ENCODE assay signal across 26 cellular contexts in the genomic region with DNA sequence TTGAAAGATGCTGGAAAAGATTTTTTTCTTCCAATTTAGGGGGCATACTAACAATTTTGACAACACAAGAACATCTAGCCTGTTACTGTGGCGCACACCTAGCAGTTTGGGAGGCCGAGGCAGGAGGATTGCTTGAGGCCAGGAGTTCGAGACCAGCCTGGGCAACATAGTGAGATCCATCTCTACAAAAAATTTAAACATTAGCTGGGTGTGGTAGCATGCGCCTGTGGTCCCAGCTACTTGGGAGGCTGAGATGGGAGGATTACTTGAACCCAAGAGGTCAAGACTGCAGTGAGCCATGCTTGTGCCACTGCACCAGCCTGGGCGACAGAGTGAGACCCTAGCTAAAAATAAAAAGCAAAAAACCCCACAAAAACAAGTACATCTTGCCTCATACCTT.
DNase-seq lines count a peak whose midpoint lies in the region; ATAC-seq, FAIRE-seq and TF ChIP-seq lines count a peak whose summit lies in the region.
"Had no signal": no experiment of that assay in that cellular context is flagged by ENCODE, and none has a peak within 500 bp of the region (broad histone marks: within the 10 kb centered on the region; RNA-seq: fewer than 3 reads in every experiment).

No MANE protein-coding gene starts in this region.

- CTCF ChIA-PET in HEK293 (lab: Yijun Ruan, JAX): interaction anchor here (0.7 kb wide), 1 partner anchor 1285 kb away, joined by 3 read pairs; no protein-coding TSS in a partner anchor
- CTCF ChIA-PET in WTC11 (lab: Charles Lee): no interaction called here
- CTCF ChIA-PET in activated naive CD4-positive, alpha-beta T cell treated with anti-CD3 and anti-CD28 coated beads for 36 hours (lab: Charles Lee): interaction anchor here (0.6 to 2.3 kb wide), 2 partner anchors 62 to 272 kb away, joined by 3 to 5 read pairs; no protein-coding TSS in a partner anchor

- H3K27me3 Mint-ChIP-seq in WTC11 (ENCODE audit: low read depth): no peaks in the 10 kb centered on the region
- no peaks in the 10 kb centered on the region for H3K27me3 Mint-ChIP-seq in activated naive CD4-positive, alpha-beta T cell treated with anti-CD3 and anti-CD28 coated beads for 36 hours (ENCODE audit: low read depth)
- H3K27me3 Mint-ChIP-seq: CD4-positive, alpha-beta memory T cell had no signal

- FAIRE-seq in urothelium cell line (lab: Jason Lieb, UNC): peak; percentile 92
- FAIRE-seq: A204.1, GM12878, GM12892, GM18507 had no signal

- H3K27ac Mint-ChIP-seq in WTC11: no peak overlapping the region
- H3K27ac Mint-ChIP-seq in activated naive CD4-positive, alpha-beta T cell treated with anti-CD3 and anti-CD28 coated beads for 36 hours: no peak overlapping the region
- H3K27ac Mint-ChIP-seq: CD14-positive monocyte; CD4-positive, alpha-beta memory T cell; CD4-positive, CD25-positive, alpha-beta regulatory T cell; CD8-positive, alpha-beta memory T cell had no signal

- intact Hi-C loops in activated naive CD4-positive, alpha-beta T cell treated with anti-CD3 and anti-CD28 coated beads for 36 hours (cut with micrococcal nuclease): no loop called here

- H3K4me3 ChIP-seq in HEK293 (ENCODE audit: low read depth, low read length): no peak overlapping the region
- H3K4me3 ChIP-seq: BLaER1, GM12878 had no signal

- DNase-seq in WTC11 (ENCODE audit: low spot score): no peak
- no peak for DNase-seq in urothelium cell line (ENCODE audit: low spot score)
- DNase-seq in activated naive CD4-positive, alpha-beta T cell treated with anti-CD3 and anti-CD28 coated beads for 36 hours: no peak
- no peak for DNase-seq in cerebellar nuclear complex (lab: John Stamatoyannopoulos, UW)
- DNase-seq: 8988T; ACHN; BE2C; C1 segment of cervical spinal cord; CD4-positive, alpha-beta memory T cell; CD4-positive, CD25-positive, alpha-beta regulatory T cell; CD8-positive, alpha-beta memory T cell; COR-L47; DMS 273 treated with DMSO at 0.1 percent for 48 hours; DMS153; DMS53; DMS79; DND-41; EL; GDM1 had no signal

- peaks cover 2% of the 10 kb centered on the region; the same call in 1 of the 2 replicates for H3K4me1 ChIP-seq in HEK293 (ENCODE audit: control insufficient read depth, insufficient read depth, low read length)

- H3K9me3 ChIP-seq in HEK293 (ENCODE audit: control insufficient read depth, insufficient read depth, low read depth, low read length): no peaks in the 10 kb centered on the region
- H3K9me3 ChIP-seq: BE2C, BLaER1 had no signal

- H3K4me1 Mint-ChIP-seq in WTC11: peaks cover 27% of the 10 kb centered on the region
- H3K4me1 Mint-ChIP-seq in activated naive CD4-positive, alpha-beta T cell treated with anti-CD3 and anti-CD28 coated beads for 36 hours (ENCODE audit: low read depth): no peaks in the 10 kb centered on the region
- H3K4me1 Mint-ChIP-seq: CD4-positive, alpha-beta memory T cell; CD4-positive, CD25-positive, alpha-beta regulatory T cell had no signal

- no peak overlapping the region for H3K27ac ChIP-seq in HEK293 (ENCODE audit: extremely low read depth, low read depth, low read length)
- H3K27ac ChIP-seq: BLaER1 had no signal

- H3K4me3 Mint-ChIP-seq in WTC11: no peak overlapping the region
- H3K4me3 Mint-ChIP-seq in activated naive CD4-positive, alpha-beta T cell treated with anti-CD3 and anti-CD28 coated beads for 36 hours: no peak overlapping the region
- H3K4me3 Mint-ChIP-seq: CD14-positive monocyte; CD4-positive, alpha-beta memory T cell; CD4-positive, CD25-positive, alpha-beta regulatory T cell; CD8-positive, alpha-beta memory T cell had no signal

- no peak for ATAC-seq in WTC11
- ATAC-seq: GM12878 had no signal

- no peaks in the 10 kb centered on the region for H3K9me3 Mint-ChIP-seq in WTC11
- no peaks in the 10 kb centered on the region for H3K9me3 Mint-ChIP-seq in activated naive CD4-positive, alpha-beta T cell treated with anti-CD3 and anti-CD28 coated beads for 36 hours
- H3K9me3 Mint-ChIP-seq: CD14-positive monocyte; CD4-positive, CD25-positive, alpha-beta regulatory T cell; CD8-positive, alpha-beta memory T cell had no signal

- TF ChIP-seq CTCF in HEK293 (tag by site-specific recombination; IDR thresholded peaks at IDR 0.05): no peak
- no peak for TF ChIP-seq CTCF in WTC11 (IDR thresholded peaks at IDR 0.05)

- POLR2A ChIA-PET in HEK293 (lab: Yijun Ruan, JAX) (no interaction called here), WTC11 (lab: Charles Lee) (no interaction called here)

- H3K36me3 Mint-ChIP-seq in WTC11: no peaks in the 10 kb centered on the region
- H3K36me3 Mint-ChIP-seq in activated naive CD4-positive, alpha-beta T cell treated with anti-CD3 and anti-CD28 coated beads for 36 hours (ENCODE audit: low read depth): no peaks in the 10 kb centered on the region
- H3K36me3 Mint-ChIP-seq: CD14-positive monocyte; CD4-positive, alpha-beta memory T cell; CD4-positive, CD25-positive, alpha-beta regulatory T cell; CD8-positive, alpha-beta memory T cell had no signal

- no peaks in the 10 kb centered on the region for H3K36me3 ChIP-seq in HEK293 (ENCODE audit: control insufficient read depth in 2 of 2, insufficient read depth in 1 of 2, low read length in 2 of 2)
- H3K36me3 ChIP-seq: BE2C, BLaER1 had no signal

TF ChIP-seq in HEK293, 187 proteins besides CTCF, POLR2A, EP300 and RAD21:
- TF ChIP-seq ZNF585B (tag by site-specific recombination; IDR thresholded peaks at IDR 0.05) (no peak), ZNF121 (tag by site-specific recombination; IDR thresholded peaks at IDR 0.05) (peak; percentile 85)
TF ChIP-seq in HEK293: peak in this region for 1.

TF ChIP-seq in WTC11, 78 proteins besides CTCF, POLR2A, EP300 and RAD21:
- TF ChIP-seq CREB1 (CRISPR knock-in tag; IDR thresholded peaks at IDR 0.05) (no peak), ZNF121 (CRISPR knock-in tag; IDR thresholded peaks at IDR 0.05) (peak; percentile 65), ZNF219 (CRISPR knock-in tag; IDR thresholded peaks at IDR 0.05; ENCODE audit: borderline replicate concordance) (no peak), ZNF423 (CRISPR knock-in tag; IDR thresholded peaks at IDR 0.05) (no peak), RELA (CRISPR knock-in tag; IDR thresholded peaks at IDR 0.05; ENCODE audit: borderline replicate concordance) (no peak)
- TF ChIP-seq, protein P1, sequence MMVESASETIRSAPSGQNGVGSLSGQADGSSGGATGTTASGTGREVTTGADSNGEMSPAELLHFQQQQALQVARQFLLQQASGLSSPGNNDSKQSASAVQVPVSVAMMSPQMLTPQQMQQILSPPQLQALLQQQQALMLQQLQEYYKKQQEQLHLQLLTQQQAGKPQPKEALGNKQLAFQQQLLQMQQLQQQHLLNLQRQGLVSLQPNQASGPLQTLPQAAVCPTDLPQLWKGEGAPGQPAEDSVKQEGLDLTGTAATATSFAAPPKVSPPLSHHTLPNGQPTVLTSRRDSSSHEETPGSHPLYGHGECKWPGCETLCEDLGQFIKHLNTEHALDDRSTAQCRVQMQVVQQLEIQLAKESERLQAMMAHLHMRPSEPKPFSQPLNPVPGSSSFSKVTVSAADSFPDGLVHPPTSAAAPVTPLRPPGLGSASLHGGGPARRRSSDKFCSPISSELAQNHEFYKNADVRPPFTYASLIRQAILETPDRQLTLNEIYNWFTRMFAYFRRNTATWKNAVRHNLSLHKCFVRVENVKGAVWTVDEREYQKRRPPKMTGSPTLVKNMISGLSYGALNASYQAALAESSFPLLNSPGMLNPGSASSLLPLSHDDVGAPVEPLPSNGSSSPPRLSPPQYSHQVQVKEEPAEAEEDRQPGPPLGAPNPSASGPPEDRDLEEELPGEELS (CRISPR knock-in tag; IDR thresholded peaks at IDR 0.05): no peak
TF ChIP-seq in WTC11: peak in this region for 1.
